Comparison of ENCODE assay signal across 20 cellular contexts in the genomic region with DNA sequence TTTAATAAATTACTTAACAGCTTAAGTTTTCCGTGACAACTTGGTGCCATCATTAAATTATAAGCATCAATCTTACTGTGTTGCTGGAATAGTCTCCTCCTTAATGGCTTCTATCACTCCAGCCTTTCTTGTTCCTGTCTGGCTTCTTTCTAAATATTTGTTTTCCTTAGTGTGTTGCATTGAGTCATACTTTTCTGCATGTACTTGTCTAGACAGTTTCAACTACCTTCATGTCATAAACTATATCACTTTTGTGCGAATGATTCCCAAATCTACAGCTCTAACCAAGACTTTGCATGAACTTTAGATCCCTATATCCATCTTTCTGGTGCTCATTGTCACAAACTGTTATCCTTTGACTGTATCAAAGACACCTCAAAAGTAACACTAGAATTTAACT.
DNase-seq lines count a peak whose midpoint lies in the region; ATAC-seq, FAIRE-seq and TF ChIP-seq lines count a peak whose summit lies in the region.
"Had no signal": no experiment of that assay in that cellular context is flagged by ENCODE, and none has a peak within 500 bp of the region (broad histone marks: within the 10 kb centered on the region; RNA-seq: fewer than 3 reads in every experiment).

No MANE protein-coding gene starts in this region.

- peak overlapping the region; percentile 62 for H3K4me2 ChIP-seq in A549

- CTCF ChIA-PET in A549 (lab: Yijun Ruan, JAX), result interaction anchor here (1.2 to 1.6 kb wide), 5 partner anchors 11 to 128 kb away, joined by 3 to 6 read pairs (median 4); no protein-coding TSS in a partner anchor

- POLR2A ChIA-PET in A549 (lab: Yijun Ruan, JAX), result no interaction called here

- TF ChIP-seq CTCF in A549 (IDR thresholded peaks at IDR 0.05) (no peak), bronchial epithelial cell (IDR thresholded peaks at IDR 0.05; ENCODE audit: insufficient read depth, low read length, severe bottlenecking) (no peak)

- H3K9me3 ChIP-seq in A549, result no peaks in the 10 kb centered on the region
- H3K9me3 ChIP-seq: heart left ventricle, lower lobe of right lung had no signal

- no peaks in the 10 kb centered on the region for H3K27me3 Mint-ChIP-seq in IgD-negative memory B cell
- no peaks in the 10 kb centered on the region for H3K27me3 Mint-ChIP-seq in memory B cell
- H3K27me3 Mint-ChIP-seq: activated naive CD4-positive, alpha-beta T cell treated with anti-CD3 and anti-CD28 coated beads, Interleukin-2, amount 50 U/mL, for 24 hours had no signal

- peaks cover 66 to 71% (median 71%) of the 10 kb centered on the region in 3 donors for H3K4me1 Mint-ChIP-seq in IgD-negative memory B cell
- H3K4me1 Mint-ChIP-seq in memory B cell, result peaks cover 72% of the 10 kb centered on the region

- FAIRE-seq in A549 (lab: Jason Lieb, UNC) (peak; percentile 93), bronchial epithelial cell (lab: Jason Lieb, UNC) (no peak)

- no peak for TF ChIP-seq EP300 in A549 (IDR thresholded peaks at IDR 0.05)

- H3K36me3 ChIP-seq in bronchial epithelial cell (ENCODE audit: control insufficient read depth, insufficient read depth, low read length), result no peaks in the 10 kb centered on the region
- H3K36me3 ChIP-seq: lower lobe of right lung had no signal

- peaks cover 71% of the 10 kb centered on the region for H3K4me1 ChIP-seq in A549

- peak overlapping the region; percentile 46 to 68; a peak in 5 of 6 replicates for H3K27ac ChIP-seq in A549
- H3K27ac ChIP-seq: heart left ventricle, lower lobe of right lung had no signal

- no peak for TF ChIP-seq RAD21 in A549 (conservative IDR thresholded peaks at IDR 0.05 in 1 of 2, IDR thresholded peaks at IDR 0.05 in 1 of 2)

- 37% methylated on average over 2 of the region's 2 CpGs for WGBS in A549 (ENCODE audit: missing lambda C conversion rate)

- ATAC-seq in A549, result peak; percentile 72 to 76; a peak in 5 of 6 replicates
- ATAC-seq in memory B cell (ENCODE audit: low read depth), result no peak
- no peak for ATAC-seq in HG02852 (IDR thresholded peaks at IDR 0.05; ENCODE audit: unreplicated experiment)
- ATAC-seq: heart left ventricle, lower lobe of right lung had no signal

- H3K27me3 ChIP-seq in bronchial epithelial cell (ENCODE audit: control insufficient read depth, insufficient read depth, low read length), result no peaks in the 10 kb centered on the region
- H3K27me3 ChIP-seq: heart left ventricle had no signal

- no peak for TF ChIP-seq POLR2A in A549 (IDR thresholded peaks at IDR 0.05; ENCODE audit: low read length)

- H3K9me3 Mint-ChIP-seq in IgD-negative memory B cell (no peaks in the 10 kb centered on the region), memory B cell (no peaks in the 10 kb centered on the region)
- H3K9me3 Mint-ChIP-seq: activated naive CD4-positive, alpha-beta T cell treated with anti-CD3 and anti-CD28 coated beads, Interleukin-2, amount 50 U/mL, for 24 hours had no signal

- in situ Hi-C loops in KBM-7 (cut with MboI; ENCODE audit: low pct_unique_long_range_greater_than_20kb, low sequenced_read_pairs), result no loop called here

- H3K27ac Mint-ChIP-seq in IgD-negative memory B cell (peak overlapping the region; percentile 57 to 84 (median 67)), memory B cell (peak overlapping the region; percentile 86)
- H3K27ac Mint-ChIP-seq: activated naive CD4-positive, alpha-beta T cell treated with anti-CD3 and anti-CD28 coated beads, Interleukin-2, amount 50 U/mL, for 24 hours had no signal

- peak in 1 of 2 experiments; percentile 58 for DNase-seq in A549 (ENCODE audit: low read depth in 1 of 2, low spot score in 1 of 2)
- peak; percentile 90 for DNase-seq in bronchial epithelial cell (ENCODE audit: low read depth)
- DNase-seq in memory B cell (ENCODE audit: low spot score in 2 of 2), result no peak
- no peak for DNase-seq in KBM-7
- DNase-seq in 8988T, result no peak
- DNase-seq in DMS153 (lab: John Stamatoyannopoulos, UW), result no peak
- DNase-seq: activated CD4-positive, alpha-beta T cell treated with anti-CD3 and anti-CD28 coated beads for 1 hour; C1 segment of cervical spinal cord; effector memory CD4-positive, alpha-beta T cell; GOT3; heart left ventricle; KG1; lower lobe of right lung; NCI-H1048; NCI-H2029; NCI-H510A; NK-92 treated with Interleukin-12 subunit alpha and Interleukin-12 subunit beta, amount 100 ng/mL, for 24 hours had no signal

- H3K36me3 Mint-ChIP-seq in IgD-negative memory B cell (peaks cover 3% of the 10 kb centered on the region), memory B cell (peaks cover 14% of the 10 kb centered on the region)

- H3K4me3 Mint-ChIP-seq in IgD-negative memory B cell (peak overlapping the region in 3 of 4 donors; percentile 15 to 47 (median 41)), memory B cell (peak overlapping the region; percentile 30)
- H3K4me3 Mint-ChIP-seq: activated naive CD4-positive, alpha-beta T cell treated with anti-CD3 and anti-CD28 coated beads, Interleukin-2, amount 50 U/mL, for 24 hours had no signal

- no peak overlapping the region for H3K4me3 ChIP-seq in A549
- H3K4me3 ChIP-seq in bronchial epithelial cell (ENCODE audit: low read depth, low read length), result peak overlapping the region; percentile 18
- H3K4me3 ChIP-seq: heart left ventricle, lower lobe of right lung had no signal

TF ChIP-seq in A549, 52 proteins besides CTCF, POLR2A, EP300 and RAD21:
- no peak for TF ChIP-seq NPAS2 (CRISPR knock-in tag; IDR thresholded peaks at IDR 0.05; ENCODE audit: borderline replicate concordance)
- TF ChIP-seq CEBPB (IDR thresholded peaks at IDR 0.05), result peak in 1 of 2 experiments; percentile 31; a peak in 2 of 4 replicates
- no peak for TF ChIP-seq FOSL2 (IDR thresholded peaks at IDR 0.05)
- TF ChIP-seq FOSL2 (CRISPR knock-in tag; IDR thresholded peaks at IDR 0.05), result peak; percentile 68
TF ChIP-seq in A549: peak in this region for 2.

Comparison
In these comparisons a context has a peak if more than half of its experiments do, and no peak if none do; other contexts are left out.
1. ATAC-seq: peak in A549 (2 of 2); none in memory B cell (single experiment) and HG02852 (single experiment).